ENCODE assay signal across 8 cellular contexts in the genomic region with DNA sequence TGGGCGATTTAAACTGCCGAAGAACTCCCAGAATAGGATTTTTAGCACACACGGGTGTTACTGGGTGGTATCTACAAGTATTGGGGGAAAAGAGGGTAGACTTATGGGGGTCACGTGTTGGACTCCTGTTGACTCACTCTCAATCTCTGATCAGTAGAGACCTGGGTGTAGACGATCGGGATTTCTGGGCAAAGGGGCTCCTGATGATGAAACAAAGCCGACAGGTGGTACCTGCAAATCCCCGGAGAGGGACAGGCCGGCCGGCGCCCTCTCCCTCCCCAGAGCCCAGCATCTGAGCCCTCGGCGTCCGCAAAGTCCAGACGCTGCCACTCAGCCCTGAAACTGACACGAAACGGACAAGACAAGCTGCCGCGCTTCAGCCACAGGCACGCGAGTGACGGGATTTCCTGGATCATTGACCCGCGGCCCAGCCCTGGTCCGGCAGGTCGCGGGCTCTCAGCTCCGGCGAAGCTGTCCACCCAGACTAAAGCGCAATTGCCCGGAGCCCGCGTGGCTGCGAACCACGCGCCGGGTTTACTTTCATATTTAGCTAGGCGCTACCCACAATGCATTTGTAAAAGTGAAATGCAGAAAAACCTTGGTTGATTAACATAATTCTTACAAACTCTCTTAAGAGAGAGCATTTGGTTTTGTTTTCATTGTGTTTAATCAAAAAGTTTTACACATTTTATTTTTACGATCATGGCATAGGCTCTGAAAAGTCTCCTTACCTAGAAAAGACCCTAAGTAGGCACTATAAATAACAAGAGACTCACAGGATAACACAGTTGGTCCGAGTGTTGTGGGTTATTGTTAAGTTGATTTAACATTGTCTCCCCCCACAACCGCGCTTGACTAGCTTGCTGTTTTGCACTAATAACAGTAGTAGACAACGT. TPM values are rescaled to one million over a fixed set of nuclear protein-coding genes. Genes with fewer than 3 reads are reported as not detected.
A peak's percentile ranks its signal among the peaks of the same experiment; 100 is the strongest.
DNase-seq lines count a peak whose midpoint lies in the region; ATAC-seq and TF ChIP-seq lines count a peak whose summit lies in the region.

No MANE protein-coding gene starts in this region.

- H2AFZ ChIP-seq in OCI-LY7 (ENCODE audit: low read length), result peak overlapping the region; percentile 92

- no peaks in the 10 kb centered on the region for H4K20me1 ChIP-seq in OCI-LY7 (ENCODE audit: insufficient read depth, low read length)

- H3K36me3 ChIP-seq in HUES6 (ENCODE audit: control insufficient read depth, insufficient read depth, low read length) (no peaks in the 10 kb centered on the region), OCI-LY7 (ENCODE audit: insufficient read depth, low read length) (no peaks in the 10 kb centered on the region)

- H3K9me2 ChIP-seq in OCI-LY7 (ENCODE audit: insufficient read depth, low read length), result no peaks in the 10 kb centered on the region

- H3K4me3 ChIP-seq in HUES6 (ENCODE audit: low read depth, low read length) (peak overlapping the region; percentile 89), OCI-LY7 (ENCODE audit: low read depth, low read length, poor library complexity, severe bottlenecking) (peak overlapping the region; percentile 82)

- no peaks in the 10 kb centered on the region for H3K9me3 ChIP-seq in HUES6 (ENCODE audit: control insufficient read depth, insufficient read depth, low read depth, low read length)
- H3K9me3 ChIP-seq in OCI-LY7 (ENCODE audit: low read length), result no peaks in the 10 kb centered on the region

- BruUV-seq in OCI-LY7 (replicated peaks; lab: Mats Ljungman, UMichigan), result no TSS peak

- no peak for TF ChIP-seq CTCF in OCI-LY7 (conservative IDR thresholded peaks at IDR 0.05; ENCODE audit: low read length)

- CTCF ChIA-PET in OCI-LY7 (lab: Charles Lee; ENCODE audit: unreplicated experiment), result interaction anchor here (0.6 to 1.5 kb wide), 5 partner anchors 22 to 363 kb away, joined by 3 read pairs; no protein-coding TSS in a partner anchor

- H3K27ac ChIP-seq in HUES6 (ENCODE audit: low read depth, low read length) (peak overlapping the region; percentile 80; the same call in 1 of the 2 replicates), OCI-LY7 (ENCODE audit: low read depth, low read length, poor library complexity, severe bottlenecking) (peak overlapping the region; percentile 51), epithelial cell of prostate (peak overlapping the region; percentile 78)

- intact Hi-C loops in OCI-LY7 (cut with micrococcal nuclease; ENCODE audit: unreplicated experiment), result loop anchor here (1.0 to 2.0 kb wide), 5 partner anchors 21 to 242 kb away; partner anchors contain the start of genes CUL1 and EZH2

- H3K27me3 ChIP-seq in HUES6 (ENCODE audit: control insufficient read depth, insufficient read depth, low read length), result no peaks in the 10 kb centered on the region

- H3K79me2 ChIP-seq in OCI-LY7 (ENCODE audit: insufficient read depth, low read depth, low read length), result peaks cover 6% of the 10 kb centered on the region; the same call in 1 of the 2 replicates

- H3K4me1 ChIP-seq in HUES6 (ENCODE audit: control insufficient read depth, insufficient read depth, low read length) (no peaks in the 10 kb centered on the region), OCI-LY7 (ENCODE audit: insufficient read depth, low read length, poor library complexity, severe bottlenecking) (peaks cover 13% of the 10 kb centered on the region)

- DNase-seq in D341Med (ENCODE audit: low spot score) (peak; percentile 84), OCI-LY7 (ENCODE audit: low spot score) (peak; percentile 87), activated T-cell treated with anti-CD3 and anti-CD28 coated beads for 4 hours (peak; percentile 54), epithelial cell of prostate (ENCODE audit: low read depth, low spot score) (peak; percentile 57), mucosa of gallbladder (ENCODE audit: low spot score) (peak; percentile 76)
- peak; percentile 47 for DNase-seq in stimulated activated CD8-positive, alpha-beta memory T cell treated with anti-CD3 and anti-CD28 coated beads, Interleukin-4, amount 100 ng/mL, for 24 hours (ENCODE audit: low read depth)

- POLR2A ChIA-PET in OCI-LY7 (lab: Charles Lee), result interaction anchor here (0.6 to 2.1 kb wide), 16 partner anchors 10 to 476 kb away, joined by 3 to 11 read pairs (median 5); partner anchors contain the start of gene CUL1

- peak overlapping the region; percentile 82 for H3K4me2 ChIP-seq in OCI-LY7 (ENCODE audit: low read length)

- H3K9ac ChIP-seq in HUES6 (ENCODE audit: low read length), result peak overlapping the region; percentile 80

- peak; percentile 72 for ATAC-seq in GM21423 (IDR thresholded peaks at IDR 0.05; ENCODE audit: unreplicated experiment)

RNA-seq across cellular contexts. Expression of gene EZH2, which starts 56.9 kb away (rescaled TPM):
- total RNA-seq in OCI-LY7 (2014; rRNA removed; shearing (Covaris generic)), result 45.5 and 60.2 TPM in 2 replicates
- total RNA-seq in OCI-LY7 (2022) (72.2 and 73.3 TPM in 2 replicates), mucosa of gallbladder (3.7 TPM)

Comparison
In these comparisons a context has a peak if more than half of its experiments do, and no peak if none do; other contexts are left out.
1. Peak in every context shown above with its lines: DNase-seq, ATAC-seq, H3K4me3 ChIP-seq and H3K27ac ChIP-seq.